1 cellular context compared by ENCODE assay signal in the genomic region with DNA sequence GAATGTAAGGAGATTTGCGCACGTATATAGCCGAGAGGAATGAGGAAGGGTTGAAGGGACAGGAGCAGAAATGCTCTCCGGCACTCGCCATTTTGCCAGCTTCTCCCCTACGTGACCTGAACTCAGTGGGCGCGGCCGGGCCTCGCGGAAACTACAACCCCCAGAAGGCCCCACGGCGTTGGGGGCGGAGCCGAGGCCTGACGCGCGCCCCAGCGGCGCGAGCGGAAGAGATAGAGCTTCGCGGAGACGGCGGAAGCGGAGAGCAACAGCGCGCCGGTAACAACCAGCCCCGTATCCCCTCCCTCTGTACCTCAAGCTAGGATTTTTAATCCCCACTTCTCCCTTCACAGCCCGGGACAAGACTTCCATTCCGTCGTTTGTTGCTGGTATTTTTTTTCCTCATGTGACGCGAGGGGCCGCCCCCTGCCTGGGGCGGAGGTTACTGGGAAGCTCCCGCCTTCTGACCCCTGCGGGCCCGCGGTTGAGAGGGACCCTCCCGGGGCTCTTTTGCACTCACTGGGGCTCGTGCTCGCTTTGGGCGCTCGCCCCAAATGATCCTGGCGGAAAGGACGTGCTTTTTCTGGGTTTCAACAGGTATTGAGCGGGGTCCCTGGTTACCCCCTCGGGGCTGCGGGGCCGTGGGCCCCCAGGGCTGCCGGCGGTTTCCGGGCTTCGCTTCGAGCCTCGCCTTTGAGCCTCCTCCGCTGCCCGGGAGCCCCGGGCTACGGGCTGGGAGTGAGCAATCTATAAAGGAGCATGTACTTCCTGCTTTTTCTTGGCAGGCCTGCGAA.
TF ChIP-seq lines count a peak whose summit lies in the region.

R3HCC1L (plus strand) TSS at position 227 of the 791 bp plus-strand sequence. CDS start 73,458 bp downstream, outside the sequence.

TF ChIP-seq in HCT116, 20 proteins besides CTCF, POLR2A, EP300 and RAD21 (continued from another document):
- TF ChIP-seq, protein P1, sequence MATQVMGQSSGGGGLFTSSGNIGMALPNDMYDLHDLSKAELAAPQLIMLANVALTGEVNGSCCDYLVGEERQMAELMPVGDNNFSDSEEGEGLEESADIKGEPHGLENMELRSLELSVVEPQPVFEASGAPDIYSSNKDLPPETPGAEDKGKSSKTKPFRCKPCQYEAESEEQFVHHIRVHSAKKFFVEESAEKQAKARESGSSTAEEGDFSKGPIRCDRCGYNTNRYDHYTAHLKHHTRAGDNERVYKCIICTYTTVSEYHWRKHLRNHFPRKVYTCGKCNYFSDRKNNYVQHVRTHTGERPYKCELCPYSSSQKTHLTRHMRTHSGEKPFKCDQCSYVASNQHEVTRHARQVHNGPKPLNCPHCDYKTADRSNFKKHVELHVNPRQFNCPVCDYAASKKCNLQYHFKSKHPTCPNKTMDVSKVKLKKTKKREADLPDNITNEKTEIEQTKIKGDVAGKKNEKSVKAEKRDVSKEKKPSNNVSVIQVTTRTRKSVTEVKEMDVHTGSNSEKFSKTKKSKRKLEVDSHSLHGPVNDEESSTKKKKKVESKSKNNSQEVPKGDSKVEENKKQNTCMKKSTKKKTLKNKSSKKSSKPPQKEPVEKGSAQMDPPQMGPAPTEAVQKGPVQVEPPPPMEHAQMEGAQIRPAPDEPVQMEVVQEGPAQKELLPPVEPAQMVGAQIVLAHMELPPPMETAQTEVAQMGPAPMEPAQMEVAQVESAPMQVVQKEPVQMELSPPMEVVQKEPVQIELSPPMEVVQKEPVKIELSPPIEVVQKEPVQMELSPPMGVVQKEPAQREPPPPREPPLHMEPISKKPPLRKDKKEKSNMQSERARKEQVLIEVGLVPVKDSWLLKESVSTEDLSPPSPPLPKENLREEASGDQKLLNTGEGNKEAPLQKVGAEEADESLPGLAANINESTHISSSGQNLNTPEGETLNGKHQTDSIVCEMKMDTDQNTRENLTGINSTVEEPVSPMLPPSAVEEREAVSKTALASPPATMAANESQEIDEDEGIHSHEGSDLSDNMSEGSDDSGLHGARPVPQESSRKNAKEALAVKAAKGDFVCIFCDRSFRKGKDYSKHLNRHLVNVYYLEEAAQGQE (IDR thresholded peaks at IDR 0.05; ENCODE audit: low read depth), result no peak
